In genomic region chr12:93183940-93184663, GRCh38 we compare ENCODE assay signal across 8 cellular contexts.
DNase-seq lines count a peak whose midpoint lies in the region; ATAC-seq and TF ChIP-seq lines count a peak whose summit lies in the region.

No MANE protein-coding gene starts in this region.

- H3K27me3 Mint-ChIP-seq in chondrocyte (ENCODE audit: low read depth) (no peaks in the 10 kb centered on the region), natural killer cell (ENCODE audit: low read depth in 2 of 2) (no peaks in the 10 kb centered on the region)

- peak; percentile 92 for ATAC-seq in GM21423 (IDR thresholded peaks at IDR 0.05; ENCODE audit: unreplicated experiment)
- peak; percentile 34 to 79 (median 56) for ATAC-seq in natural killer cell

- TF ChIP-seq CTCF in GM06990 (IDR thresholded peaks at IDR 0.05; ENCODE audit: insufficient read depth, low read length, poor library complexity, severe bottlenecking), result no peak
- no peak for TF ChIP-seq CTCF in chondrocyte (IDR thresholded peaks at IDR 0.05)
- TF ChIP-seq CTCF in natural killer cell (IDR thresholded peaks at IDR 0.05), result no peak

- peaks cover 2% of the 10 kb centered on the region for H3K9me3 Mint-ChIP-seq in chondrocyte (ENCODE audit: low read depth)
- H3K9me3 Mint-ChIP-seq in natural killer cell, result no peaks in the 10 kb centered on the region

- H3K36me3 ChIP-seq in GM06990 (ENCODE audit: control insufficient read depth, insufficient read depth, low read length) (no peaks in the 10 kb centered on the region), trophoblast cell (ENCODE audit: control insufficient read depth in 1 of 2, insufficient read depth in 2 of 2, low read length in 2 of 2) (no peaks in the 10 kb centered on the region)

- H3K14ac ChIP-seq in trophoblast cell (ENCODE audit: low read length), result no peak overlapping the region

- H3K18ac ChIP-seq in trophoblast cell (ENCODE audit: low read length), result no peak overlapping the region

- peak overlapping the region; percentile 95 for H3K27ac Mint-ChIP-seq in chondrocyte (ENCODE audit: unreplicated experiment)
- H3K27ac Mint-ChIP-seq in natural killer cell, result peak overlapping the region in 1 of 2 donors; percentile 65

- no peak overlapping the region for H4K8ac ChIP-seq in trophoblast cell (ENCODE audit: low read depth, low read length)

- no peak overlapping the region for H2BK5ac ChIP-seq in trophoblast cell (ENCODE audit: low read depth, low read length, poor library complexity)

- WGBS in trophoblast cell (ENCODE audit: extremely low coverage, insufficient coverage, insufficient read length), result no CpG with 5 or more reads among the region's 5 CpGs

- no peaks in the 10 kb centered on the region for H3K9me3 ChIP-seq in trophoblast cell (ENCODE audit: insufficient read depth, low read depth, low read length)

- no peak overlapping the region for H3K4ac ChIP-seq in trophoblast cell (ENCODE audit: low read depth, low read length)

- H3K4me1 ChIP-seq in trophoblast cell (ENCODE audit: control insufficient read depth in 1 of 2, insufficient read depth in 2 of 2, low read length in 2 of 2), result no peaks in the 10 kb centered on the region

- H2AK5ac ChIP-seq in trophoblast cell (ENCODE audit: low read length), result no peak overlapping the region

- H3K23ac ChIP-seq in trophoblast cell (ENCODE audit: low read length), result no peak overlapping the region

- intact Hi-C loops in natural killer cell (cut with micrococcal nuclease), result no loop called here

- no peak overlapping the region for H3K4me3 ChIP-seq in GM06990 (replicated peaks; ENCODE audit: low read depth, low read length)
- H3K4me3 ChIP-seq in trophoblast cell (ENCODE audit: low read depth, low read length), result no peak overlapping the region

- H3K4me2 ChIP-seq in trophoblast cell (ENCODE audit: low read length), result no peak overlapping the region

- DNase-seq in GM06990 (ENCODE audit: extremely low read depth, insufficient read length), result peak; percentile 44
- DNase-seq in KBM-7, result peak; percentile 93
- DNase-seq in chondrocyte (ENCODE audit: low spot score), result no peak
- no peak for DNase-seq in natural killer cell
- no peak for DNase-seq in trophoblast cell
- no peak for DNase-seq in middle frontal gyrus (ENCODE audit: extremely low spot score, low spot score)
- no peak for DNase-seq in dermis blood vessel endothelial cell

- H3K36me3 Mint-ChIP-seq in chondrocyte (ENCODE audit: low read depth), result no peaks in the 10 kb centered on the region
- no peaks in the 10 kb centered on the region for H3K36me3 Mint-ChIP-seq in natural killer cell

- H3K27ac ChIP-seq in trophoblast cell (ENCODE audit: low read depth, low read length), result no peak overlapping the region

- H2BK12ac ChIP-seq in trophoblast cell (ENCODE audit: low read length), result no peak overlapping the region

- no peak overlapping the region for H2BK120ac ChIP-seq in trophoblast cell (ENCODE audit: insufficient read depth, low read length, poor library complexity)

- no peaks in the 10 kb centered on the region for H3K79me1 ChIP-seq in trophoblast cell (ENCODE audit: low read length)

- no peak overlapping the region for H4K91ac ChIP-seq in trophoblast cell (ENCODE audit: low read depth, low read length)

- no peak overlapping the region for H2AFZ ChIP-seq in trophoblast cell (ENCODE audit: insufficient read depth, low read length, poor library complexity)

- no peak overlapping the region for H3K9ac ChIP-seq in trophoblast cell (ENCODE audit: low read length)

- H3K4me3 Mint-ChIP-seq in chondrocyte (ENCODE audit: unreplicated experiment), result no peak overlapping the region
- peak overlapping the region; percentile 5 for H3K4me3 Mint-ChIP-seq in natural killer cell

- no peaks in the 10 kb centered on the region for H3K79me2 ChIP-seq in trophoblast cell (ENCODE audit: control insufficient read depth, insufficient read depth, low read length, poor library complexity)

- H4K12ac ChIP-seq in trophoblast cell (ENCODE audit: low read depth, low read length), result no peak overlapping the region

- no peaks in the 10 kb centered on the region for H3K27me3 ChIP-seq in GM06990 (replicated peaks; ENCODE audit: control insufficient read depth, insufficient read depth, low read length)
- H3K27me3 ChIP-seq in trophoblast cell (ENCODE audit: insufficient read depth, low read length), result no peaks in the 10 kb centered on the region

- in situ Hi-C loops in KBM-7 (cut with MboI; ENCODE audit: low pct_unique_long_range_greater_than_20kb, low sequenced_read_pairs), result no loop called here

- H3K4me1 Mint-ChIP-seq in chondrocyte (ENCODE audit: low read depth) (peaks cover 19% of the 10 kb centered on the region), natural killer cell (peaks cover 10 to 20% of the 10 kb centered on the region in 2 donors)

Comparison
In these comparisons a context has a peak if more than half of its experiments do, and no peak if none do; other contexts are left out.
1. DNase-seq: peak in GM06990 (single experiment) and KBM-7 (single experiment); none in chondrocyte (single experiment), natural killer cell (single experiment), trophoblast cell (0 of 2), middle frontal gyrus (single experiment) and dermis blood vessel endothelial cell (single experiment).